ENCODE assay signal across 1 cellular context in genomic region chr2:86556508-86556907, GRCh38.
TF ChIP-seq lines count a peak whose summit lies in the region.

No MANE protein-coding gene starts in this region.

TF ChIP-seq in HepG2, 621 proteins besides CTCF, POLR2A, EP300 and RAD21 (continued from another document and continues in another):
- TF ChIP-seq CERS6 (CRISPR knock-in tag; IDR thresholded peaks at IDR 0.05) (no peak), CENPT (CRISPR knock-in tag; IDR thresholded peaks at IDR 0.05; ENCODE audit: low read depth) (no peak), REPIN1 (CRISPR knock-in tag; IDR thresholded peaks at IDR 0.05; ENCODE audit: borderline replicate concordance, low read depth) (no peak), HOXA3 (CRISPR knock-in tag; IDR thresholded peaks at IDR 0.05) (peak; percentile 45; the same call in 1 of the 2 replicates), ZBTB7B (CRISPR knock-in tag; IDR thresholded peaks at IDR 0.05) (peak; percentile 54; the same call in 1 of the 2 replicates), PRMT3 (CRISPR knock-in tag; IDR thresholded peaks at IDR 0.05; ENCODE audit: borderline replicate concordance, low read depth) (no peak), ZNF737 (CRISPR knock-in tag; IDR thresholded peaks at IDR 0.05; ENCODE audit: borderline replicate concordance) (no peak), ARID4A (CRISPR knock-in tag; IDR thresholded peaks at IDR 0.05; ENCODE audit: borderline replicate concordance) (peak; percentile 35; the same call in 1 of the 2 replicates), ZXDC (CRISPR knock-in tag; IDR thresholded peaks at IDR 0.05) (no peak), GATAD2A (CRISPR knock-in tag; IDR thresholded peaks at IDR 0.05) (peak; percentile 75), BATF2 (CRISPR knock-in tag; IDR thresholded peaks at IDR 0.05) (no peak), SNAI1 (CRISPR knock-in tag; IDR thresholded peaks at IDR 0.05; ENCODE audit: borderline replicate concordance) (no peak), PCBP2 (optimal IDR thresholded peaks at IDR 0.05; ENCODE audit: low read depth, low read length, poor library complexity, severe bottlenecking) (no peak), SP1 (IDR thresholded peaks at IDR 0.05) (no peak), SP1 (CRISPR knock-in tag; IDR thresholded peaks at IDR 0.05) (peak; percentile 42; the same call in 1 of the 2 replicates), ZSCAN9 (CRISPR knock-in tag; IDR thresholded peaks at IDR 0.05; ENCODE audit: borderline replicate concordance) (peak; percentile 66), MXD1 (CRISPR knock-in tag; IDR thresholded peaks at IDR 0.05) (no peak), ZNF772 (CRISPR knock-in tag; IDR thresholded peaks at IDR 0.05) (no peak), KDM5B (CRISPR knock-in tag; IDR thresholded peaks at IDR 0.05; ENCODE audit: borderline replicate concordance) (no peak), NR0B2 (CRISPR knock-in tag; IDR thresholded peaks at IDR 0.05) (no peak), ZNF263 (CRISPR knock-in tag; IDR thresholded peaks at IDR 0.05) (no peak), E2F5 (CRISPR knock-in tag; conservative IDR thresholded peaks at IDR 0.05) (no peak), SIX1 (CRISPR knock-in tag; IDR thresholded peaks at IDR 0.05; ENCODE audit: borderline replicate concordance) (no peak), LBX2 (CRISPR knock-in tag; IDR thresholded peaks at IDR 0.05; ENCODE audit: borderline replicate concordance) (no peak)
- TF ChIP-seq, protein P1, sequence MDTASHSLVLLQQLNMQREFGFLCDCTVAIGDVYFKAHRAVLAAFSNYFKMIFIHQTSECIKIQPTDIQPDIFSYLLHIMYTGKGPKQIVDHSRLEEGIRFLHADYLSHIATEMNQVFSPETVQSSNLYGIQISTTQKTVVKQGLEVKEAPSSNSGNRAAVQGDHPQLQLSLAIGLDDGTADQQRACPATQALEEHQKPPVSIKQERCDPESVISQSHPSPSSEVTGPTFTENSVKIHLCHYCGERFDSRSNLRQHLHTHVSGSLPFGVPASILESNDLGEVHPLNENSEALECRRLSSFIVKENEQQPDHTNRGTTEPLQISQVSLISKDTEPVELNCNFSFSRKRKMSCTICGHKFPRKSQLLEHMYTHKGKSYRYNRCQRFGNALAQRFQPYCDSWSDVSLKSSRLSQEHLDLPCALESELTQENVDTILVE (CRISPR knock-in tag; IDR thresholded peaks at IDR 0.05), result no peak
- TF ChIP-seq, protein P2, sequence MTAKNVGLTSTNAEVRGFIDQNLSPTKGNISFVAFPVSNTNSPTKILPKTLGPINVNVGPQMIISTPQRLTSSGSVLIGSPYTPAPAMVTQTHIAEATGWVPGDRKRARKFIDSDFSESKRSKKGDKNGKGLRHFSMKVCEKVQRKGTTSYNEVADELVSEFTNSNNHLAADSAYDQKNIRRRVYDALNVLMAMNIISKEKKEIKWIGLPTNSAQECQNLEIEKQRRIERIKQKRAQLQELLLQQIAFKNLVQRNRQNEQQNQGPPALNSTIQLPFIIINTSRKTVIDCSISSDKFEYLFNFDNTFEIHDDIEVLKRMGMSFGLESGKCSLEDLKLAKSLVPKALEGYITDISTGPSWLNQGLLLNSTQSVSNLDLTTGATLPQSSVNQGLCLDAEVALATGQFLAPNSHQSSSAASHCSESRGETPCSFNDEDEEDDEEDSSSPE (CRISPR knock-in tag; IDR thresholded peaks at IDR 0.05), result 0 out of 2 replicates have a peak, but pooled peaks have one; percentile 16
- TF ChIP-seq, protein P3, sequence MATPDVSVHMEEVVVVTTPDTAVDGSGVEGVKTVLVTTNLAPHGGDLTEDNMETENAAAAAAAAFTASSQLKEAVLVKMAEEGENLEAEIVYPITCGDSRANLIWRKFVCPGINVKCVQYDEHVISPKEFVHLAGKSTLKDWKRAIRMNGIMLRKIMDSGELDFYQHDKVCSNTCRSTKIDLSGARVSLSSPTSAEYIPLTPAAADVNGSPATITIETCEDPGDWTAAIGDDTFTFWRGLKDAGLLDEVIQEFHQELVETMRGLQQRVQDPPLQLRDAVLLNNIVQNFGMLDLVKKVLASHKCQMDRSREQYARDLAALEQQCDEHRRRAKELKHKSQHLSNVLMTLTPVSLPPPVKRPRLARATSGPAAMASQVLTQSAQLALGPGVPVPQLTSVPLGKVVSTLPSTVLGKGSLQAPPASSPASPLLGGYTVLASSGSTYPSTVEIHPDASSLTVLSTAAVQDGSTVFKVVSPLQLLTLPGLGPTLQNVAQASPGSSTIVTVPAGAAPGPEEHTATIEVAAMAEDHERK (CRISPR knock-in tag; IDR thresholded peaks at IDR 0.05; ENCODE audit: low read depth), result no peak
- TF ChIP-seq, protein P4, sequence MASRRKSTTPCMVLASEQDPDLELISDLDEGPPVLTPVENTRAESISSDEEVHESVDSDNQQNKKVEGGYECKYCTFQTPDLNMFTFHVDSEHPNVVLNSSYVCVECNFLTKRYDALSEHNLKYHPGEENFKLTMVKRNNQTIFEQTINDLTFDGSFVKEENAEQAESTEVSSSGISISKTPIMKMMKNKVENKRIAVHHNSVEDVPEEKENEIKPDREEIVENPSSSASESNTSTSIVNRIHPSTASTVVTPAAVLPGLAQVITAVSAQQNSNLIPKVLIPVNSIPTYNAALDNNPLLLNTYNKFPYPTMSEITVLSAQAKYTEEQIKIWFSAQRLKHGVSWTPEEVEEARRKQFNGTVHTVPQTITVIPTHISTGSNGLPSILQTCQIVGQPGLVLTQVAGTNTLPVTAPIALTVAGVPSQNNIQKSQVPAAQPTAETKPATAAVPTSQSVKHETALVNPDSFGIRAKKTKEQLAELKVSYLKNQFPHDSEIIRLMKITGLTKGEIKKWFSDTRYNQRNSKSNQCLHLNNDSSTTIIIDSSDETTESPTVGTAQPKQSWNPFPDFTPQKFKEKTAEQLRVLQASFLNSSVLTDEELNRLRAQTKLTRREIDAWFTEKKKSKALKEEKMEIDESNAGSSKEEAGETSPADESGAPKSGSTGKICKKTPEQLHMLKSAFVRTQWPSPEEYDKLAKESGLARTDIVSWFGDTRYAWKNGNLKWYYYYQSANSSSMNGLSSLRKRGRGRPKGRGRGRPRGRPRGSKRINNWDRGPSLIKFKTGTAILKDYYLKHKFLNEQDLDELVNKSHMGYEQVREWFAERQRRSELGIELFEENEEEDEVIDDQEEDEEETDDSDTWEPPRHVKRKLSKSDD (CRISPR knock-in tag; IDR thresholded peaks at IDR 0.05; ENCODE audit: low read depth), result peak; percentile 60; the same call in 1 of the 2 replicates
- TF ChIP-seq, protein P5, sequence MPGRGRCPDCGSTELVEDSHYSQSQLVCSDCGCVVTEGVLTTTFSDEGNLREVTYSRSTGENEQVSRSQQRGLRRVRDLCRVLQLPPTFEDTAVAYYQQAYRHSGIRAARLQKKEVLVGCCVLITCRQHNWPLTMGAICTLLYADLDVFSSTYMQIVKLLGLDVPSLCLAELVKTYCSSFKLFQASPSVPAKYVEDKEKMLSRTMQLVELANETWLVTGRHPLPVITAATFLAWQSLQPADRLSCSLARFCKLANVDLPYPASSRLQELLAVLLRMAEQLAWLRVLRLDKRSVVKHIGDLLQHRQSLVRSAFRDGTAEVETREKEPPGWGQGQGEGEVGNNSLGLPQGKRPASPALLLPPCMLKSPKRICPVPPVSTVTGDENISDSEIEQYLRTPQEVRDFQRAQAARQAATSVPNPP (CRISPR knock-in tag; IDR thresholded peaks at IDR 0.05), result no peak
- TF ChIP-seq, protein P6, sequence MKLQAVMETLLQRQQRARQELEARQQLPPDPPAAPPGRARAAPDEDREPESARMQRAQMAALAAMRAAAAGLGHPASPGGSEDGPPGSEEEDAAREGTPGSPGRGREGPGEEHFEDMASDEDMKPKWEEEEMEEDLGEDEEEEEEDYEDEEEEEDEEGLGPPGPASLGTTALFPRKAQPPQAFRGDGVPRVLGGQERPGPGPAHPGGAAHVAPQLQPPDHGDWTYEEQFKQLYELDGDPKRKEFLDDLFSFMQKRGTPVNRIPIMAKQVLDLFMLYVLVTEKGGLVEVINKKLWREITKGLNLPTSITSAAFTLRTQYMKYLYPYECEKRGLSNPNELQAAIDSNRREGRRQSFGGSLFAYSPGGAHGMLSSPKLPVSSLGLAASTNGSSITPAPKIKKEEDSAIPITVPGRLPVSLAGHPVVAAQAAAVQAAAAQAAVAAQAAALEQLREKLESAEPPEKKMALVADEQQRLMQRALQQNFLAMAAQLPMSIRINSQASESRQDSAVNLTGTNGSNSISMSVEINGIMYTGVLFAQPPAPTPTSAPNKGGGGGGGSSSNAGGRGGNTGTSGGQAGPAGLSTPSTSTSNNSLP (IDR thresholded peaks at IDR 0.05; ENCODE audit: low read depth, low read length), result peak; percentile 47; the same call in 1 of the 2 replicates
